In genomic region chr7:2478800-2479199, GRCh38 we compare ENCODE assay signal across 1 cellular context.
TF ChIP-seq lines count a peak whose summit lies in the region.

No MANE protein-coding gene starts in this region.

TF ChIP-seq in K562, 482 proteins besides CTCF, POLR2A, EP300 and RAD21:
- TF ChIP-seq ZNF785 (CRISPR knock-in tag; IDR thresholded peaks at IDR 0.05) (no peak), ZBTB11 (CRISPR knock-in tag; IDR thresholded peaks at IDR 0.05) (no peak), ZNF561 (CRISPR knock-in tag; conservative IDR thresholded peaks at IDR 0.05) (no peak), ZNF407 (IDR thresholded peaks at IDR 0.05; ENCODE audit: low read depth) (peak; percentile 75), RBM17 (IDR thresholded peaks at IDR 0.05; ENCODE audit: borderline replicate concordance, low read depth, low read length) (no peak), IRF2 (CRISPR knock-in tag; IDR thresholded peaks at IDR 0.05) (0 out of 2 replicates have a peak, but pooled peaks have one; percentile 5)
